In the genomic region with DNA sequence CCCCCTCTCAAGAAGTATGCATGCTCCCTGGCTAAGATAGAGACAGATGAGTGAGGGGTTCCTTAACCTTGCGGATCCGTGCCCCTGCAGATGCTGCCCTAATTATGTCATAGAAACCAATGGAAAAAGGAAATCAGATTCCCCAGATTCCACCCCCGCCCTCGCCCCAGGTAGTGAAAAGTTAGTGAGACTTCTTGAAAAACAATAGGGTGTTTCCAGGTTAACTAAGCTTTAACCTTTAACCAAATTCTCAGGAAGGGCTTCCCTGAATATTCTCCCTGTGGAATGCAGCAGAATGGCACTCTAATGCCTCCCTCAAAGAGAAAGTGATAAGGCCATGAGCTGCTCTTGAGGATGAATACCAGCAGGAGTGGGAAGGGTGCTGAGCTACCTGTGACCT, we compare ENCODE assay signal across 26 cellular contexts.
A peak's percentile ranks its signal among the peaks of the same experiment; 100 is the strongest.
DNase-seq lines count a peak whose midpoint lies in the region; ATAC-seq and TF ChIP-seq lines count a peak whose summit lies in the region.
"Had no signal": no experiment of that assay in that cellular context is flagged by ENCODE, and none has a peak within 500 bp of the region (broad histone marks: within the 10 kb centered on the region; RNA-seq: fewer than 3 reads in every experiment).

No MANE protein-coding gene starts in this region.

- H3K9ac ChIP-seq in HUES48 (ENCODE audit: low read depth, low read length) = no peak overlapping the region
- H3K9ac ChIP-seq: KMS-11, neural progenitor cell had no signal

- H3K4me3 ChIP-seq in HUES48 (ENCODE audit: low read depth, low read length) = no peak overlapping the region
- H3K4me3 ChIP-seq: ascending aorta, dorsolateral prefrontal cortex, heart right ventricle, neural progenitor cell, thoracic aorta had no signal

- peak overlapping the region; percentile 76 for H3K27ac ChIP-seq in HUES48 (ENCODE audit: low read depth, low read length)
- H3K27ac ChIP-seq: ascending aorta, dorsolateral prefrontal cortex, heart right ventricle, KMS-11, neural progenitor cell, thoracic aorta had no signal

- H3K4me3 Mint-ChIP-seq in WTC11 = no peak overlapping the region
- H3K4me3 Mint-ChIP-seq: activated naive CD8-positive, alpha-beta T cell; CD4-positive, CD25-positive, alpha-beta regulatory T cell; central memory CD8-positive, alpha-beta T cell; neural progenitor cell; T-helper 2 cell treated with Interferon-gamma antibody and Interleukin-4, amounts not matched to agents 5 μg/mL and 100 μg/mL, for 36 hours had no signal

- H3K27me3 ChIP-seq in HUES48 (ENCODE audit: control insufficient read depth, insufficient read depth, low read length) = peaks cover 47% of the 10 kb centered on the region
- H3K27me3 ChIP-seq: ascending aorta, dorsolateral prefrontal cortex, heart right ventricle, neural progenitor cell had no signal

- H3K4me1 Mint-ChIP-seq in WTC11 = peaks cover 38% of the 10 kb centered on the region
- H3K4me1 Mint-ChIP-seq: central memory CD8-positive, alpha-beta T cell had no signal

- no peaks in the 10 kb centered on the region for H3K9me3 Mint-ChIP-seq in WTC11
- H3K9me3 Mint-ChIP-seq: central memory CD8-positive, alpha-beta T cell; neural progenitor cell; T-helper 2 cell treated with Interferon-gamma antibody and Interleukin-4, amounts not matched to agents 5 μg/mL and 100 μg/mL, for 36 hours had no signal

- CTCF ChIA-PET in WTC11 (lab: Charles Lee) = interaction anchor here (0.6 to 4.2 kb wide), 16 partner anchors 11 to 425 kb away, joined by 3 to 51 read pairs (median 6); a partner anchor contains a TSS

- TF ChIP-seq CTCF in WTC11 (IDR thresholded peaks at IDR 0.05) (no peak), omental fat pad (IDR thresholded peaks at IDR 0.05) (no peak)

- peaks cover 79% of the 10 kb centered on the region for H3K27me3 Mint-ChIP-seq in WTC11 (ENCODE audit: low read depth)
- H3K27me3 Mint-ChIP-seq: CD4-positive, CD25-positive, alpha-beta regulatory T cell had no signal

- peak; percentile 77 for DNase-seq in WTC11 (ENCODE audit: low spot score)
- peak; percentile 77 for DNase-seq in iPS DF 19.7 (ENCODE audit: low read depth, low spot score)
- no peak for DNase-seq in omental fat pad (ENCODE audit: low spot score)
- DNase-seq in NCI-H2107 (lab: John Stamatoyannopoulos, UW) = no peak
- DNase-seq: activated CD4-positive, alpha-beta T cell treated with anti-CD3 and anti-CD28 coated beads, Interleukin-2, amount 50 U/mL, for 4 hours; CD4-positive, CD25-positive, alpha-beta regulatory T cell; dorsolateral prefrontal cortex; EL; heart right ventricle; islet precursor cell; MV-4-11; NCI-H146; NCI-H748 treated with DMSO at 0.1 percent for 48 hours; posterior cingulate gyrus; stimulated activated naive CD4-positive, alpha-beta T cell treated with Interleukin-2 at 50 U/mL for 16 hours had no signal

- ATAC-seq in WTC11 (peak; percentile 97), omental fat pad (ENCODE audit: low FRiP score) (peak; percentile 47), GM19324 (IDR thresholded peaks at IDR 0.05; ENCODE audit: low FRiP score, unreplicated experiment) (no peak)
- no peak for ATAC-seq in activated CD4-positive, CD25-positive, alpha-beta regulatory T cell treated with anti-CD3 and anti-CD28 coated beads, Interleukin-2, amount 50 U/mL, for 24 hours
- ATAC-seq: sciatic nerve had no signal

- POLR2A ChIA-PET in WTC11 (lab: Charles Lee) = interaction anchor here (0.5 to 0.6 kb wide), 2 partner anchors 25 to 246 kb away, joined by 4 to 6 read pairs; no protein-coding TSS in a partner anchor

- H3K4me1 ChIP-seq in HUES48 (ENCODE audit: control insufficient read depth, insufficient read depth, low read length) = peaks cover 26% of the 10 kb centered on the region
- H3K4me1 ChIP-seq: ascending aorta, neural progenitor cell had no signal

- H3K36me3 Mint-ChIP-seq in WTC11 = no peaks in the 10 kb centered on the region
- H3K36me3 Mint-ChIP-seq: activated naive CD8-positive, alpha-beta T cell; CD4-positive, CD25-positive, alpha-beta regulatory T cell; neural progenitor cell had no signal

- H3K9me3 ChIP-seq in HUES48 (ENCODE audit: control insufficient read depth, insufficient read depth, low read length) = no peaks in the 10 kb centered on the region
- H3K9me3 ChIP-seq: ascending aorta, heart right ventricle, thoracic aorta had no signal

- no peak overlapping the region for H3K27ac Mint-ChIP-seq in WTC11
- H3K27ac Mint-ChIP-seq: activated naive CD8-positive, alpha-beta T cell; CD4-positive, CD25-positive, alpha-beta regulatory T cell; neural progenitor cell; T-helper 2 cell treated with Interferon-gamma antibody and Interleukin-4, amounts not matched to agents 5 μg/mL and 100 μg/mL, for 36 hours had no signal

- H3K36me3 ChIP-seq in HUES48 (ENCODE audit: control insufficient read depth, insufficient read depth, low read length) = no peaks in the 10 kb centered on the region
- H3K36me3 ChIP-seq: ascending aorta, heart right ventricle, neural progenitor cell, thoracic aorta had no signal

TF ChIP-seq in WTC11, 78 proteins besides CTCF, POLR2A, EP300 and RAD21:
- no peak for TF ChIP-seq SMAD3 (CRISPR knock-in tag; IDR thresholded peaks at IDR 0.05; ENCODE audit: borderline replicate concordance)
- peak; percentile 90; the same call in 1 of the 2 replicates for TF ChIP-seq TEAD1 (CRISPR knock-in tag; IDR thresholded peaks at IDR 0.05)
- no peak for TF ChIP-seq ZNF121 (CRISPR knock-in tag; IDR thresholded peaks at IDR 0.05)
- TF ChIP-seq, protein P1, sequence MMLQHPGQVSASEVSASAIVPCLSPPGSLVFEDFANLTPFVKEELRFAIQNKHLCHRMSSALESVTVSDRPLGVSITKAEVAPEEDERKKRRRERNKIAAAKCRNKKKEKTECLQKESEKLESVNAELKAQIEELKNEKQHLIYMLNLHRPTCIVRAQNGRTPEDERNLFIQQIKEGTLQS (CRISPR knock-in tag; conservative IDR thresholded peaks at IDR 0.05) = no peak
- TF ChIP-seq, protein P2, sequence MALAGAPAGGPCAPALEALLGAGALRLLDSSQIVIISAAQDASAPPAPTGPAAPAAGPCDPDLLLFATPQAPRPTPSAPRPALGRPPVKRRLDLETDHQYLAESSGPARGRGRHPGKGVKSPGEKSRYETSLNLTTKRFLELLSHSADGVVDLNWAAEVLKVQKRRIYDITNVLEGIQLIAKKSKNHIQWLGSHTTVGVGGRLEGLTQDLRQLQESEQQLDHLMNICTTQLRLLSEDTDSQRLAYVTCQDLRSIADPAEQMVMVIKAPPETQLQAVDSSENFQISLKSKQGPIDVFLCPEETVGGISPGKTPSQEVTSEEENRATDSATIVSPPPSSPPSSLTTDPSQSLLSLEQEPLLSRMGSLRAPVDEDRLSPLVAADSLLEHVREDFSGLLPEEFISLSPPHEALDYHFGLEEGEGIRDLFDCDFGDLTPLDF (CRISPR knock-in tag; IDR thresholded peaks at IDR 0.05) = no peak
- no peak for TF ChIP-seq RELA (CRISPR knock-in tag; IDR thresholded peaks at IDR 0.05; ENCODE audit: borderline replicate concordance)
- TF ChIP-seq JAZF1 (CRISPR knock-in tag; IDR thresholded peaks at IDR 0.05) = no peak
- no peak for TF ChIP-seq JUN (CRISPR knock-in tag; IDR thresholded peaks at IDR 0.05)

Comparison
In these comparisons a context has a peak if more than half of its experiments do, and no peak if none do; other contexts are left out.
1. ATAC-seq: peak in WTC11 (single experiment) and omental fat pad (single experiment); none in GM19324 (single experiment) and activated CD4-positive, CD25-positive, alpha-beta regulatory T cell treated with anti-CD3 and anti-CD28 coated beads, Interleukin-2, amount 50 U/mL, for 24 hours (0 of 2).
2. DNase-seq: peak in WTC11 (single experiment) and iPS DF 19.7 (single experiment); none in omental fat pad (single experiment) and NCI-H2107 (single experiment).